1 cellular context compared by ENCODE assay signal in genomic region chr7:6451224-6451705, GRCh38.
TF ChIP-seq lines count a peak whose summit lies in the region.

No MANE protein-coding gene starts in this region.

TF ChIP-seq in K562, 482 proteins besides CTCF, POLR2A, EP300 and RAD21 (continued from another document and continues in another):
- peak; percentile 83 for TF ChIP-seq NEUROD1 (IDR thresholded peaks at IDR 0.05; ENCODE audit: borderline replicate concordance, low read depth, low read length, partially characterized antibody)
- TF ChIP-seq POU5F1 (IDR thresholded peaks at IDR 0.05; ENCODE audit: borderline replicate concordance, low read depth, low read length, partially characterized antibody): no peak
- no peak for TF ChIP-seq AFF4 (CRISPR knock-in tag; IDR thresholded peaks at IDR 0.05)
- no peak for TF ChIP-seq IRF9 (tag; IDR thresholded peaks at IDR 0.05)
- TF ChIP-seq ZBED1 (IDR thresholded peaks at IDR 0.05): no peak; the same call in 1 of the 2 replicates
- TF ChIP-seq SRSF9 (IDR thresholded peaks at IDR 0.05; ENCODE audit: borderline replicate concordance, low read depth, low read length): no peak
- TF ChIP-seq CGGBP1 (CRISPR knock-in tag; IDR thresholded peaks at IDR 0.05): no peak
- TF ChIP-seq CBX2 (IDR thresholded peaks at IDR 0.05; ENCODE audit: insufficient read depth, low read length, poor library complexity, severe bottlenecking): no peak
- TF ChIP-seq WHSC1 (IDR thresholded peaks at IDR 0.05; ENCODE audit: low read length): no peak
- no peak for TF ChIP-seq PHF21A (IDR thresholded peaks at IDR 0.05; ENCODE audit: borderline replicate concordance, low read depth)
- peak; percentile 45; the same call in 1 of the 2 replicates for TF ChIP-seq NFRKB (IDR thresholded peaks at IDR 0.05; ENCODE audit: low read depth)
- no peak for TF ChIP-seq ZNF507 (tag; conservative IDR thresholded peaks at IDR 0.05)
- no peak for TF ChIP-seq HNRNPUL1 (IDR thresholded peaks at IDR 0.05; ENCODE audit: low read length)
- TF ChIP-seq BCOR (IDR thresholded peaks at IDR 0.05): peak; percentile 93
- 0 out of 2 replicates have a peak, but pooled peaks have one; percentile 37 for TF ChIP-seq HBP1 (CRISPR knock-in tag; IDR thresholded peaks at IDR 0.05)
- TF ChIP-seq RNF219 (CRISPR knock-in tag; IDR thresholded peaks at IDR 0.05): no peak
- no peak for TF ChIP-seq PHF20 (IDR thresholded peaks at IDR 0.05; ENCODE audit: partially characterized antibody)
- TF ChIP-seq ARHGAP35 (IDR thresholded peaks at IDR 0.05; ENCODE audit: partially characterized antibody): no peak
- TF ChIP-seq NFE2 (IDR thresholded peaks at IDR 0.05; ENCODE audit: low read depth): 0 out of 2 replicates have a peak, but pooled peaks have one; percentile 20
- peak; percentile 98 for TF ChIP-seq SMARCA4 (IDR thresholded peaks at IDR 0.05)
- peak; percentile 93 for TF ChIP-seq GATAD2A (IDR thresholded peaks at IDR 0.05)
- TF ChIP-seq HMG20B (CRISPR knock-in tag; IDR thresholded peaks at IDR 0.05): no peak
- no peak for TF ChIP-seq DIDO1 (tag; IDR thresholded peaks at IDR 0.05; ENCODE audit: low read depth)
- TF ChIP-seq POLR3A (IDR thresholded peaks at IDR 0.05; ENCODE audit: borderline replicate concordance, extremely low read depth, insufficient read depth, insufficient read length): no peak
- TF ChIP-seq STAT5A (IDR thresholded peaks at IDR 0.05; ENCODE audit: borderline replicate concordance, low read length): peak; percentile 96
- no peak for TF ChIP-seq PHF8 (IDR thresholded peaks at IDR 0.05; ENCODE audit: borderline replicate concordance, low read length)
- TF ChIP-seq TFAP4 (CRISPR knock-in tag; IDR thresholded peaks at IDR 0.05; ENCODE audit: borderline replicate concordance): peak; percentile 20; the same call in 1 of the 2 replicates
- no peak for TF ChIP-seq ZNF518B (CRISPR knock-in tag; IDR thresholded peaks at IDR 0.05)
- peak; percentile 52; the same call in 1 of the 2 replicates for TF ChIP-seq SPI1 (IDR thresholded peaks at IDR 0.05; ENCODE audit: borderline replicate concordance, low read depth, low read length)
- TF ChIP-seq BCLAF1 (IDR thresholded peaks at IDR 0.05; ENCODE audit: borderline replicate concordance in 1 of 2, control insufficient read depth in 1 of 2, low read depth in 2 of 2, low read length in 1 of 2): no peak
- TF ChIP-seq RFX1 (IDR thresholded peaks at IDR 0.05): no peak
- TF ChIP-seq JUNB (CRISPR knock-in tag; conservative IDR thresholded peaks at IDR 0.05): no peak
- TF ChIP-seq EWSR1 (IDR thresholded peaks at IDR 0.05; ENCODE audit: borderline replicate concordance, low read depth, partially characterized antibody): no peak
- no peak for TF ChIP-seq ZNF280B (CRISPR knock-in tag; IDR thresholded peaks at IDR 0.05)
- peak; percentile 96 for TF ChIP-seq NFATC3 (IDR thresholded peaks at IDR 0.05)
- TF ChIP-seq MYNN (IDR thresholded peaks at IDR 0.05): peak; percentile 69; the same call in 1 of the 2 replicates
- no peak for TF ChIP-seq MYNN (CRISPR knock-in tag; IDR thresholded peaks at IDR 0.05)
- TF ChIP-seq HNRNPLL (IDR thresholded peaks at IDR 0.05; ENCODE audit: low read depth, low read length, poor library complexity, severe bottlenecking): no peak
- peak; percentile 99 for TF ChIP-seq TAL1 (IDR thresholded peaks at IDR 0.05)
- TF ChIP-seq ZBTB7A (IDR thresholded peaks at IDR 0.05; ENCODE audit: borderline replicate concordance, control insufficient read depth, low read depth, low read length): peak; percentile 88
- no peak for TF ChIP-seq USF1 (CRISPR knock-in tag; IDR thresholded peaks at IDR 0.05)
- TF ChIP-seq KHSRP (IDR thresholded peaks at IDR 0.05): peak; percentile 78
- TF ChIP-seq ARNT (IDR thresholded peaks at IDR 0.05): peak; percentile 82 to 88; a peak in 2 of 4 replicates
- TF ChIP-seq ZNF699 (CRISPR knock-in tag; IDR thresholded peaks at IDR 0.05; ENCODE audit: insufficient replicate concordance): no peak
- TF ChIP-seq SMARCA5 (IDR thresholded peaks at IDR 0.05): no peak
- no peak for TF ChIP-seq FOXA1 (IDR thresholded peaks at IDR 0.05; ENCODE audit: borderline replicate concordance)
